7 cellular contexts compared by ENCODE assay signal in the genomic region with DNA sequence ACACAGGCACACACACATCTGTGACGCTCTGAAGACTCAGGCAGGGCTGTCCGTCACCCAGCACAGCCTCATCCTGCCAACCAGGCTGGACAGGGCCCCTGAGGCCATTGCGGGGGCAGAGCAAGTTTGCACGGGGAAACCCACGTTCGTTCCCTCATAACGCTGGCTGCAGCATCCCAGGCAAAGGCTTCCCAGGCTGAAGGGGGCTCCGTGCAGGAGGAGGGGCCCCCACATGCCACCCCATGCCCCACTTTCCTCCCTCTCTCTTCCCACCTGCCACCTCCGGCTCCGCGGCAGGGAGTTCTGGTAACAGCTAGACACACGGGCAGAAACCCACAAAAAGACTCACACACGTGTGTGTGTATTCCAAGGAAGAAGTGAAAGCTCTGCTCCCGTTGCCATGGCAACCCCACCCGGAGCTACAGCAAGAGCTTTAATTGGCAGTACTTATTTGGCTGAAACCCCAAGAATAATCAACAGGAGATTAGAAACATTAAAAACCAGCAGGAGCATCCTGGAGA.
DNase-seq lines count a peak whose midpoint lies in the region; ATAC-seq and FAIRE-seq lines count a peak whose summit lies in the region.

No MANE protein-coding gene starts in this region.

- no peaks in the 10 kb centered on the region for H3K27me3 ChIP-seq in H7 (ENCODE audit: control insufficient read depth, insufficient read depth, low read length)

- H3K4me3 ChIP-seq in H7 (ENCODE audit: insufficient read depth, low read depth, low read length) = no peak overlapping the region

- no peaks in the 10 kb centered on the region for H3K36me3 ChIP-seq in H7 (replicated peaks; ENCODE audit: control insufficient read depth, insufficient read depth, low read length)

- DNase-seq in H7 = peak; percentile 75
- peak; percentile 15 for DNase-seq in NCI-H69 (lab: John Stamatoyannopoulos, UW)
- DNase-seq in frontal cortex (ENCODE audit: low spot score in 2 of 2) = peak; percentile 34 to 75
- peak; percentile 32 to 97 (median 77) for DNase-seq in posterior cingulate gyrus
- DNase-seq in SKM-1 (lab: John Stamatoyannopoulos, UW; ENCODE audit: unreplicated experiment) = no peak
- no peak for DNase-seq in hepatic stellate cell (ENCODE audit: low spot score)

- FAIRE-seq in frontal cortex (lab: Jason Lieb, UNC) = no peak

- ATAC-seq in HG03097 (IDR thresholded peaks at IDR 0.05; ENCODE audit: low FRiP score, unreplicated experiment) = no peak

- intact Hi-C loops in posterior cingulate gyrus (cut with DNase I) = loop anchor here (2.0 to 10.0 kb wide), 3 partner anchors 108 to 230 kb away; no protein-coding TSS in a partner anchor

Comparison
In these comparisons a context has a peak if more than half of its experiments do, and no peak if none do; other contexts are left out.
1. DNase-seq: peak in H7 (single experiment), NCI-H69 (single experiment), frontal cortex (2 of 2) and posterior cingulate gyrus (10 of 10); none in SKM-1 (single experiment) and hepatic stellate cell (single experiment).